In genomic region chr3:146780251-146780650, GRCh38 we compare ENCODE assay signal across 19 cellular contexts.
"Had no signal": no experiment of that assay in that cellular context is flagged by ENCODE, and none has a peak within 500 bp of the region (broad histone marks: within the 10 kb centered on the region; RNA-seq: fewer than 3 reads in every experiment).

No MANE protein-coding gene starts in this region.

- H3K9me3 ChIP-seq: suprapubic skin, upper lobe of right lung had no signal

- H3K4me3 Mint-ChIP-seq: activated CD8-positive, alpha-beta T cell treated with anti-CD3 and anti-CD28 coated beads for 36 hours; activated naive CD8-positive, alpha-beta T cell; activated T-cell treated with anti-CD3 and anti-CD28 coated beads, Interleukin-2, amount 50 U/mL, for 72 hours; brain; natural killer cell had no signal

- H3K9me3 Mint-ChIP-seq: activated CD8-positive, alpha-beta T cell treated with anti-CD3 and anti-CD28 coated beads for 36 hours; brain; WTC11 had no signal

- H3K36me3 Mint-ChIP-seq: activated naive CD8-positive, alpha-beta T cell; brain; natural killer cell; WTC11 had no signal

- H3K27ac ChIP-seq: suprapubic skin, upper lobe of right lung had no signal

- H3K36me3 ChIP-seq: suprapubic skin, upper lobe of right lung had no signal

- DNase-seq: activated CD4-positive, alpha-beta T cell treated with anti-CD3 and anti-CD28 coated beads for 4 hours; activated CD8-positive, alpha-beta memory T cell treated with anti-CD3 and anti-CD28 coated beads, Interleukin-2, amount 50 U/mL, for 4 hours; activated CD8-positive, alpha-beta T cell treated with anti-CD3 and anti-CD28 coated beads for 36 hours; activated gamma-delta T cell; activated T-cell treated with anti-CD3 and anti-CD28 coated beads, Interleukin-2, amount 50 U/mL, for 72 hours; amygdala; glutamatergic neuron; kidney glomerular epithelial cell; left ventricle myocardium superior; mesendoderm; natural killer cell; small intestine; stimulated activated CD4-positive, alpha-beta T cell treated with anti-CD3 and anti-CD28 coated beads, Interleukin-4, amount 100 ng/mL, for 24 hours; stimulated activated naive CD8-positive, alpha-beta T cell treated with anti-CD3 and anti-CD28 coated beads, Interleukin-15, Interleukin-2, amounts not matched to agents 100 U/mL and 50 U/mL, for 24 hours; upper lobe of right lung had no signal

- H3K27me3 Mint-ChIP-seq: activated CD8-positive, alpha-beta T cell treated with anti-CD3 and anti-CD28 coated beads for 36 hours; activated naive CD8-positive, alpha-beta T cell; brain had no signal

- H3K4me3 ChIP-seq: suprapubic skin, upper lobe of right lung had no signal

- H3K27me3 ChIP-seq: suprapubic skin, upper lobe of right lung had no signal

- H3K27ac Mint-ChIP-seq: activated CD8-positive, alpha-beta T cell treated with anti-CD3 and anti-CD28 coated beads for 36 hours; activated naive CD8-positive, alpha-beta T cell; activated T-cell treated with anti-CD3 and anti-CD28 coated beads, Interleukin-2, amount 50 U/mL, for 72 hours; brain; natural killer cell; WTC11 had no signal

- ATAC-seq: activated CD8-positive, alpha-beta T cell treated with anti-CD3 and anti-CD28 coated beads for 36 hours; activated T-cell treated with anti-CD3 and anti-CD28 coated beads, Interleukin-2, amount 50 U/mL, for 72 hours; left ventricle myocardium superior; natural killer cell; stimulated activated naive CD8-positive, alpha-beta T cell treated with anti-CD3 and anti-CD28 coated beads, Interleukin-15, Interleukin-2, amounts not matched to agents 100 U/mL and 50 U/mL, for 24 hours; upper lobe of right lung had no signal

- H3K4me1 Mint-ChIP-seq: brain, natural killer cell had no signal

- H3K4me1 ChIP-seq: suprapubic skin, upper lobe of right lung had no signal
